ENCODE assay signal across 21 cellular contexts in the genomic region with DNA sequence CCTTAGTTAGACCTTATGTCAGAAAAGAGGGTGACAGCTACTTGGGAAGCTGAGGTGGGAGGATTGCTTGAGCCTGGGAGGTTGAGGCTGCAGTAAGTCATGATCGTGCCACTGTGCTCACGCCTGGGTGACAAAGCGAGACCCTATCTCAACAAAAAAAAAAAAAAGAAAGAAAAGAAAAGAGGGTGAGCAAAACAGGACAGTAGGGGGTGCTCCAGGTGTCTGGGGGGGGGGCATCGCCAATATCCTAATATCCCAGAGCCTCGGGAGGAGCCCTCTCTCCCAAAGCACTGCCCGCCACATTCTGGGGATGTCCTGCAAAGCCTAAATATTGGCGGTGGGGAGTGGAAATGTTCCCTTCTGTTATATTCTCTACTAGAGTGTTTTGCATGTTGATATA.
"Had no signal": no experiment of that assay in that cellular context is flagged by ENCODE, and none has a peak within 500 bp of the region (broad histone marks: within the 10 kb centered on the region; RNA-seq: fewer than 3 reads in every experiment).

No MANE protein-coding gene starts in this region.

- H3K79me2 ChIP-seq: hepatocyte had no signal

- FAIRE-seq: small intestine had no signal

- H3K4me3 ChIP-seq: hepatocyte, left ventricle myocardium inferior, lower lobe of right lung, stomach, thyroid gland, upper lobe of left lung, uterus had no signal

- H3K27me3 Mint-ChIP-seq: dendritic cell treated with granulocyte-macrophage colony-stimulating factor and Interleukin-4, amounts not matched to agents 40 ng/mL and 50 ng/mL, for 4 days; effector memory CD8-positive, alpha-beta T cell; memory B cell; natural killer cell treated with Interleukin-12 subunit alpha and Interleukin-12 subunit beta and Interleukin-15 and Interleukin-18, amount 100 ng/mL, for 72 hours had no signal

- H3K9me3 Mint-ChIP-seq: dendritic cell treated with granulocyte-macrophage colony-stimulating factor and Interleukin-4, amounts not matched to agents 40 ng/mL and 50 ng/mL, for 4 days; effector memory CD8-positive, alpha-beta T cell; memory B cell; natural killer cell treated with Interleukin-12 subunit alpha and Interleukin-12 subunit beta and Interleukin-15 and Interleukin-18, amount 100 ng/mL, for 72 hours had no signal

- H3K9me3 ChIP-seq: left ventricle myocardium inferior, lower lobe of right lung, stomach, thyroid gland, upper lobe of left lung, uterus had no signal

- H2AFZ ChIP-seq: hepatocyte had no signal

- H3K36me3 ChIP-seq: left ventricle myocardium inferior, lower lobe of right lung, stomach, thyroid gland, upper lobe of left lung, uterus had no signal

- H3K4me1 ChIP-seq: foreskin keratinocyte, uterus had no signal

- ATAC-seq: effector memory CD8-positive, alpha-beta T cell; foreskin keratinocyte; left cardiac atrium; lower lobe of right lung; natural killer cell treated with Interleukin-12 subunit alpha and Interleukin-12 subunit beta and Interleukin-15 and Interleukin-18, amount 100 ng/mL, for 72 hours; right cardiac atrium had no signal

- H3K27ac ChIP-seq: epithelial cell of prostate, foreskin keratinocyte, hepatocyte, left ventricle myocardium inferior, lower lobe of right lung, thyroid gland, upper lobe of left lung had no signal

- H3K27me3 ChIP-seq: hepatocyte, stomach, thyroid gland, upper lobe of left lung, uterus had no signal

- DNase-seq: effector memory CD8-positive, alpha-beta T cell; foreskin keratinocyte; kidney; left cardiac atrium; left ventricle myocardium inferior; lower lobe of right lung; midbrain; posterior cingulate gyrus; right cardiac atrium; small intestine; stimulated activated CD4-positive, alpha-beta T cell treated with anti-CD3 and anti-CD28 coated beads, Interleukin-12 subunit alpha, Interleukin-12 subunit beta, amount 100 ng/mL, for 4 hours; stimulated activated naive CD4-positive, alpha-beta T cell; stomach; thyroid gland; upper lobe of left lung; uterus had no signal

- H3K27ac Mint-ChIP-seq: dendritic cell treated with granulocyte-macrophage colony-stimulating factor and Interleukin-4, amounts not matched to agents 40 ng/mL and 50 ng/mL, for 4 days; memory B cell had no signal

- H3K4me3 Mint-ChIP-seq: dendritic cell treated with granulocyte-macrophage colony-stimulating factor and Interleukin-4, amounts not matched to agents 40 ng/mL and 50 ng/mL, for 4 days; effector memory CD8-positive, alpha-beta T cell; memory B cell; natural killer cell treated with Interleukin-12 subunit alpha and Interleukin-12 subunit beta and Interleukin-15 and Interleukin-18, amount 100 ng/mL, for 72 hours had no signal

- H3K36me3 Mint-ChIP-seq: memory B cell; natural killer cell treated with Interleukin-12 subunit alpha and Interleukin-12 subunit beta and Interleukin-15 and Interleukin-18, amount 100 ng/mL, for 72 hours had no signal
